Comparison of ENCODE assay signal across 16 cellular contexts in the genomic region with DNA sequence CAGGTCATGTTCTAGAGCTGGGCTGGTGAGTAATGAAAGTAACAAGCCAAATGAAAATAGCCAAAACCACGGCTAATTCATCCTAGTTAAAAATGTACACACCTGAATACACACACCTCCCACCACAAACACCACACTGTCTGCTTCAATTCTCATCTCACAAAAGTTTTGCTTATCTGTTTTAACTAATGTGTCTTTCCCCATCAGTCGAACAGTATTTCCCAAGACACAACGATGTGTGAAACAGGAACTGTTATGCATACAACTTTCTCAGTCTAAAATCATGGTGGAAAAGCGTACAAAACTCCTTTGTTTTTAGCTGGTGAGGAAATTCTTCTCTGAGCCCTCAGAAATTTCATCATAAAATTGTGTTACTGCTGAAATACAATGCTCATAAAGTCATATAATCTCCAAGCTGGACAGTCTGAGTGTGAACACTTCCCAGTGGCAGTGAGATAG.
DNase-seq lines count a peak whose midpoint lies in the region; ATAC-seq and TF ChIP-seq lines count a peak whose summit lies in the region.
"Had no signal": no experiment of that assay in that cellular context is flagged by ENCODE, and none has a peak within 500 bp of the region (broad histone marks: within the 10 kb centered on the region; RNA-seq: fewer than 3 reads in every experiment).

No MANE protein-coding gene starts in this region.

- CTCF ChIA-PET in GM10248 (lab: Yijun Ruan, JAX): interaction anchor here (5.1 kb wide), 1 partner anchor 14 kb away, joined by 22 read pairs; no protein-coding TSS in a partner anchor

- H3K36me3 Mint-ChIP-seq in glutamatergic neuron (ENCODE audit: unreplicated experiment): no peaks in the 10 kb centered on the region
- H3K36me3 Mint-ChIP-seq: activated CD8-positive, alpha-beta memory T cell treated with anti-CD3 and anti-CD28 coated beads, Interleukin-2, amount 10 ng/mL, durations not matched to agents 7 days and 5 days; T-cell had no signal

- peaks cover 49% of the 10 kb centered on the region for H3K4me1 ChIP-seq in RWPE2 (ENCODE audit: insufficient read depth, poor library complexity, severe bottlenecking)

- no peak overlapping the region for H3K27ac Mint-ChIP-seq in glutamatergic neuron (ENCODE audit: unreplicated experiment)
- H3K27ac Mint-ChIP-seq: activated B cell treated with CpG ODN at 0.5 μM for 24 hours; activated CD8-positive, alpha-beta memory T cell treated with anti-CD3 and anti-CD28 coated beads, Interleukin-2, amount 10 ng/mL, durations not matched to agents 7 days and 5 days; stimulated activated naive CD8-positive, alpha-beta T cell treated with anti-CD3 and anti-CD28 coated beads, Interleukin-15, amount 100 ng/mL, for 72 hours; T-cell had no signal

- no peak overlapping the region for H3K4me3 ChIP-seq in RWPE2 (ENCODE audit: severe bottlenecking)

- H3K27ac ChIP-seq in RWPE2 (ENCODE audit: poor library complexity, severe bottlenecking): peak overlapping the region; percentile 97

- peaks cover 4% of the 10 kb centered on the region; the same call in 1 of the 2 replicates for H3K36me3 ChIP-seq in RWPE2 (ENCODE audit: low read depth)

- POLR2A ChIA-PET in GM10248 (lab: Yijun Ruan, JAX): no interaction called here

- no peak for TF ChIP-seq CTCF in RWPE2 (IDR thresholded peaks at IDR 0.05; ENCODE audit: poor library complexity, severe bottlenecking)
- TF ChIP-seq CTCF in glutamatergic neuron (IDR thresholded peaks at IDR 0.05; ENCODE audit: partially characterized antibody, unreplicated experiment): no peak
- no peak for TF ChIP-seq CTCF in GM10248 (IDR thresholded peaks at IDR 0.05; ENCODE audit: control extremely low read depth, extremely low read depth, low read depth, missing control alignments)

- ATAC-seq in HG02610 (IDR thresholded peaks at IDR 0.05; ENCODE audit: unreplicated experiment): peak; percentile 78
- ATAC-seq in RWPE2 (ENCODE audit: low read depth): no peak
- ATAC-seq in left colon: peak; percentile 71
- ATAC-seq in GM21528 (IDR thresholded peaks at IDR 0.05; ENCODE audit: low FRiP score, unreplicated experiment): no peak
- no peak for ATAC-seq in GM21381 (IDR thresholded peaks at IDR 0.05; ENCODE audit: unreplicated experiment)
- ATAC-seq: activated CD8-positive, alpha-beta memory T cell treated with anti-CD3 and anti-CD28 coated beads, Interleukin-2, amount 10 ng/mL, durations not matched to agents 7 days and 5 days; stimulated activated naive CD8-positive, alpha-beta T cell treated with anti-CD3 and anti-CD28 coated beads, Interleukin-15, amount 100 ng/mL, for 72 hours; T-cell had no signal

- no peaks in the 10 kb centered on the region for H3K27me3 Mint-ChIP-seq in glutamatergic neuron (ENCODE audit: unreplicated experiment)
- H3K27me3 Mint-ChIP-seq: activated B cell treated with CpG ODN at 0.5 μM for 24 hours; stimulated activated naive CD8-positive, alpha-beta T cell treated with anti-CD3 and anti-CD28 coated beads, Interleukin-15, amount 100 ng/mL, for 72 hours; T-cell had no signal

- H3K4me3 Mint-ChIP-seq in glutamatergic neuron (ENCODE audit: unreplicated experiment): no peak overlapping the region
- H3K4me3 Mint-ChIP-seq: activated B cell treated with CpG ODN at 0.5 μM for 24 hours; activated CD8-positive, alpha-beta memory T cell treated with anti-CD3 and anti-CD28 coated beads, Interleukin-2, amount 10 ng/mL, durations not matched to agents 7 days and 5 days; brain; mesothelial cell of epicardium; stimulated activated naive CD8-positive, alpha-beta T cell treated with anti-CD3 and anti-CD28 coated beads, Interleukin-15, amount 100 ng/mL, for 72 hours; T-cell had no signal

- no peaks in the 10 kb centered on the region for H3K9me3 ChIP-seq in RWPE2 (ENCODE audit: severe bottlenecking)

- DNase-seq in Daoy (ENCODE audit: low read depth): peak; percentile 31
- DNase-seq in RWPE2 (ENCODE audit: low spot score): no peak
- DNase-seq in left colon: no peak
- DNase-seq in glutamatergic neuron: no peak
- DNase-seq in GM10248 (ENCODE audit: extremely low spot score): no peak
- DNase-seq: activated B cell treated with CpG ODN at 0.5 μM for 24 hours; activated CD8-positive, alpha-beta memory T cell treated with anti-CD3 and anti-CD28 coated beads, Interleukin-2, amount 10 ng/mL, durations not matched to agents 7 days and 5 days; activated gamma-delta T cell treated with Interleukin-2 at 50 U/mL for 16 hours; effector CD8-positive, alpha-beta T cell; stimulated activated naive CD8-positive, alpha-beta T cell treated with anti-CD3 and anti-CD28 coated beads, Interleukin-15, amount 100 ng/mL, for 72 hours; T-cell had no signal

- H3K9me3 Mint-ChIP-seq in glutamatergic neuron (ENCODE audit: unreplicated experiment): peaks cover 9% of the 10 kb centered on the region
- H3K9me3 Mint-ChIP-seq: activated B cell treated with CpG ODN at 0.5 μM for 24 hours; brain; mesothelial cell of epicardium; stimulated activated naive CD8-positive, alpha-beta T cell treated with anti-CD3 and anti-CD28 coated beads, Interleukin-15, amount 100 ng/mL, for 72 hours; T-cell had no signal

- no peaks in the 10 kb centered on the region for H3K27me3 ChIP-seq in RWPE2 (ENCODE audit: insufficient read depth, poor library complexity, severe bottlenecking)

- peaks cover 30% of the 10 kb centered on the region for H3K4me1 Mint-ChIP-seq in glutamatergic neuron (ENCODE audit: low read depth, unreplicated experiment)
- H3K4me1 Mint-ChIP-seq: activated B cell treated with CpG ODN at 0.5 μM for 24 hours; stimulated activated naive CD8-positive, alpha-beta T cell treated with anti-CD3 and anti-CD28 coated beads, Interleukin-15, amount 100 ng/mL, for 72 hours had no signal

- intact Hi-C loops in left colon (cut with DNase I, micrococcal nuclease): no loop called here

Comparison
In these comparisons a context has a peak if more than half of its experiments do, and no peak if none do; other contexts are left out.
1. ATAC-seq: peak in HG02610 (single experiment) and left colon (single experiment); none in RWPE2 (single experiment), GM21528 (single experiment) and GM21381 (single experiment).